In the genomic region with DNA sequence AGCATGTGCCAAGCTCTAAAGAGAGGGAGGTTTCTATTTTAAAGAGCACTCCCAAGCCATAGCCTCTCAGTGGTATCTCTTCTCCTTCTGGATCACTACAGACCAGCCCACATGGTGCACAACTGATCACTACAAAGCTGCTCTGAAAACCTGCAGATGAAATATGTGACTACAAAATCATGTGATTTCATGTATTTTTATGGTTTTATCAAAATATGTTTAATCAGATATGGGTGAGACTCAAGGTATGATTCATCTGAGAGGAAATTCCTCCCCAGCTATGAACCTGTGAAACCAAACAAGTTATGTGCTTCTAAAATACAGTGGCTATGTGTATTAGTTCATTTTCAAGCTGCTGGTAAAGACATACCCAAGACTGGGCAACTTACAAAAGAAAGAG, we compare ENCODE assay signal across 27 cellular contexts.
A peak's percentile ranks its signal among the peaks of the same experiment; 100 is the strongest.
DNase-seq lines count a peak whose midpoint lies in the region; TF ChIP-seq lines count a peak whose summit lies in the region.
"Had no signal": no experiment of that assay in that cellular context is flagged by ENCODE, and none has a peak within 500 bp of the region (broad histone marks: within the 10 kb centered on the region; RNA-seq: fewer than 3 reads in every experiment).

No MANE protein-coding gene starts in this region.

- peak overlapping the region; percentile 39 for H3K27ac ChIP-seq in brain microvascular endothelial cell
- H3K27ac ChIP-seq: cardiac muscle cell, epithelial cell of prostate, neutrophil, RWPE1, thoracic aorta, WERI-Rb-1 had no signal

- no peak overlapping the region for H3K4me3 Mint-ChIP-seq in type B pancreatic cell
- H3K4me3 Mint-ChIP-seq: activated CD4-positive, alpha-beta memory T cell treated with anti-CD3 and anti-CD28 coated beads for 36 hours; CD4-positive, alpha-beta T cell; stimulated activated naive B cell treated with anti-CD40 and anti-IgM and Interleukin-4, amounts not matched to agents 10 μg/mL and 1 μg/mL and 100 μg/mL, for 72 hours; T-helper 2 cell treated with Interferon-gamma antibody and Interleukin-4, amounts not matched to agents 5 μg/mL and 100 μg/mL, for 36 hours had no signal

- no peaks in the 10 kb centered on the region for H3K27me3 ChIP-seq in brain microvascular endothelial cell (replicated peaks)
- H3K27me3 ChIP-seq: cardiac muscle cell, neutrophil had no signal

- no peak overlapping the region for H3K27ac Mint-ChIP-seq in type B pancreatic cell
- H3K27ac Mint-ChIP-seq: activated CD4-positive, alpha-beta memory T cell treated with anti-CD3 and anti-CD28 coated beads for 36 hours; CD4-positive, alpha-beta T cell; stimulated activated naive B cell treated with anti-CD40 and anti-IgM and Interleukin-4, amounts not matched to agents 10 μg/mL and 1 μg/mL and 100 μg/mL, for 72 hours; T-helper 2 cell treated with Interferon-gamma antibody and Interleukin-4, amounts not matched to agents 5 μg/mL and 100 μg/mL, for 36 hours had no signal

- H3K36me3 Mint-ChIP-seq in type B pancreatic cell: peaks cover 18% of the 10 kb centered on the region

- no peak overlapping the region for H3K4me3 ChIP-seq in brain microvascular endothelial cell (ENCODE audit: low read depth, low read length)
- H3K4me3 ChIP-seq: cardiac muscle cell, HAP-1, lung, thoracic aorta had no signal

- H3K27me3 Mint-ChIP-seq in type B pancreatic cell: no peaks in the 10 kb centered on the region
- H3K27me3 Mint-ChIP-seq: activated CD4-positive, alpha-beta memory T cell treated with anti-CD3 and anti-CD28 coated beads for 36 hours; CD4-positive, alpha-beta T cell; stimulated activated naive B cell treated with anti-CD40 and anti-IgM and Interleukin-4, amounts not matched to agents 10 μg/mL and 1 μg/mL and 100 μg/mL, for 72 hours had no signal

- peaks cover 25% of the 10 kb centered on the region for H3K9me3 Mint-ChIP-seq in type B pancreatic cell

- DNase-seq in A172 (ENCODE audit: low spot score) (peak; percentile 19), EL (peak; percentile 34), brain microvascular endothelial cell (peak; percentile 50), iris pigment epithelial cell (ENCODE audit: low read depth) (peak; percentile 67), NOMO-1 treated with dmso at 0.1 percent for 144 hours (lab: John Stamatoyannopoulos, UW; ENCODE audit: unreplicated experiment) (no peak), dedifferentiated amniotic fluid mesenchymal stem cell (ENCODE audit: extremely low spot score) (no peak), type B pancreatic cell (ENCODE audit: extremely low spot score, unreplicated experiment) (no peak)
- DNase-seq: activated CD4-positive, alpha-beta memory T cell treated with anti-CD3 and anti-CD28 coated beads for 36 hours; activated T-cell treated with anti-CD3 and anti-CD28 coated beads, Interleukin-2, amount 50 U/mL, for 1 hour; CD4-positive, alpha-beta T cell; foreskin fibroblast; GF-D8; KBM-7; kidney; NCI-H1436 treated with DMSO at 0.1 percent for 48 hours; NCI-H526; small intestine; stimulated activated naive B cell treated with anti-CD40 and anti-IgM and Interleukin-4, amounts not matched to agents 10 μg/mL and 1 μg/mL and 100 μg/mL, for 72 hours; WERI-Rb-1 had no signal

- H3K4me1 Mint-ChIP-seq in type B pancreatic cell (ENCODE audit: unreplicated experiment): no peaks in the 10 kb centered on the region

- H3K36me3 ChIP-seq in brain microvascular endothelial cell (replicated peaks): no peaks in the 10 kb centered on the region
- H3K36me3 ChIP-seq: cardiac muscle cell, HAP-1, neutrophil, thoracic aorta, WERI-Rb-1 had no signal

- in situ Hi-C loops in brain microvascular endothelial cell (cut with HindIII; ENCODE audit: low pct_ligation_motif_present, low sequenced_read_pairs): no loop called here

- TF ChIP-seq CTCF in brain microvascular endothelial cell (IDR thresholded peaks at IDR 0.05; ENCODE audit: low read depth, low read length, missing control alignments): no peak
- no peak for TF ChIP-seq CTCF in type B pancreatic cell (conservative IDR thresholded peaks at IDR 0.05)

Comparison
In these comparisons a context has a peak if more than half of its experiments do, and no peak if none do; other contexts are left out.
1. DNase-seq: peak in A172 (single experiment), EL (single experiment), brain microvascular endothelial cell (single experiment) and iris pigment epithelial cell (single experiment); none in NOMO-1 treated with dmso at 0.1 percent for 144 hours (single experiment), dedifferentiated amniotic fluid mesenchymal stem cell (single experiment) and type B pancreatic cell (single experiment).